ENCODE assay signal across 19 cellular contexts in genomic region chr5:15092801-15093200, GRCh38.
DNase-seq lines count a peak whose midpoint lies in the region; ATAC-seq lines count a peak whose summit lies in the region.
"Had no signal": no experiment of that assay in that cellular context is flagged by ENCODE, and none has a peak within 500 bp of the region (broad histone marks: within the 10 kb centered on the region; RNA-seq: fewer than 3 reads in every experiment).

No MANE protein-coding gene starts in this region.

- H3K27ac Mint-ChIP-seq in activated T-cell treated with anti-CD3 and anti-CD28 coated beads, Interleukin-2, amount 50 U/mL, for 24 hours, result no peak overlapping the region
- H3K27ac Mint-ChIP-seq: B cell; CD8-positive, alpha-beta T cell; IgD-negative memory B cell had no signal

- no peaks in the 10 kb centered on the region for H3K4me1 Mint-ChIP-seq in activated T-cell treated with anti-CD3 and anti-CD28 coated beads, Interleukin-2, amount 50 U/mL, for 24 hours (ENCODE audit: low read depth)
- H3K4me1 Mint-ChIP-seq: B cell, IgD-negative memory B cell had no signal

- no peak overlapping the region for H3K4me3 Mint-ChIP-seq in activated T-cell treated with anti-CD3 and anti-CD28 coated beads, Interleukin-2, amount 50 U/mL, for 24 hours
- H3K4me3 Mint-ChIP-seq: B cell; CD8-positive, alpha-beta T cell; IgD-negative memory B cell had no signal

- peak; percentile 13 for DNase-seq in COLO829 (ENCODE audit: low spot score)
- DNase-seq in globus pallidus (ENCODE audit: low spot score), result peak; percentile 29
- DNase-seq in pons (ENCODE audit: low spot score), result peak; percentile 57
- DNase-seq in activated T-cell treated with anti-CD3 and anti-CD28 coated beads, Interleukin-2, amount 50 U/mL, for 24 hours, result no peak
- DNase-seq in activated naive CD4-positive, alpha-beta T cell treated with anti-CD3 and anti-CD28 coated beads, Interleukin-2, amount 50 U/mL, for 16 hours, result no peak
- DNase-seq: 8988T; CD8-positive, alpha-beta T cell; COR-L47; DMS 273 treated with DMSO at 0.1 percent for 48 hours; DMS53; DND-41; EL; GM23248 had no signal

- no peaks in the 10 kb centered on the region for H3K27me3 Mint-ChIP-seq in activated T-cell treated with anti-CD3 and anti-CD28 coated beads, Interleukin-2, amount 50 U/mL, for 24 hours
- H3K27me3 Mint-ChIP-seq: B cell had no signal

- H3K9me3 Mint-ChIP-seq in activated T-cell treated with anti-CD3 and anti-CD28 coated beads, Interleukin-2, amount 50 U/mL, for 24 hours, result peaks cover 11% of the 10 kb centered on the region

- ATAC-seq in HG02610 (IDR thresholded peaks at IDR 0.05; ENCODE audit: unreplicated experiment) (no peak), HG03442 (IDR thresholded peaks at IDR 0.05; ENCODE audit: unreplicated experiment) (no peak)
- ATAC-seq: CD8-positive, alpha-beta T cell; GM12878; HepG2 had no signal

- H3K36me3 Mint-ChIP-seq in activated T-cell treated with anti-CD3 and anti-CD28 coated beads, Interleukin-2, amount 50 U/mL, for 24 hours (ENCODE audit: low read depth), result no peaks in the 10 kb centered on the region
- H3K36me3 Mint-ChIP-seq: CD8-positive, alpha-beta T cell; IgD-negative memory B cell had no signal

Comparison
In these comparisons a context has a peak if more than half of its experiments do, and no peak if none do; other contexts are left out.
1. DNase-seq: peak in COLO829 (single experiment), globus pallidus (single experiment) and pons (single experiment); none in activated T-cell treated with anti-CD3 and anti-CD28 coated beads, Interleukin-2, amount 50 U/mL, for 24 hours (single experiment) and activated naive CD4-positive, alpha-beta T cell treated with anti-CD3 and anti-CD28 coated beads, Interleukin-2, amount 50 U/mL, for 16 hours (single experiment).